ENCODE assay signal across 16 cellular contexts in the genomic region with DNA sequence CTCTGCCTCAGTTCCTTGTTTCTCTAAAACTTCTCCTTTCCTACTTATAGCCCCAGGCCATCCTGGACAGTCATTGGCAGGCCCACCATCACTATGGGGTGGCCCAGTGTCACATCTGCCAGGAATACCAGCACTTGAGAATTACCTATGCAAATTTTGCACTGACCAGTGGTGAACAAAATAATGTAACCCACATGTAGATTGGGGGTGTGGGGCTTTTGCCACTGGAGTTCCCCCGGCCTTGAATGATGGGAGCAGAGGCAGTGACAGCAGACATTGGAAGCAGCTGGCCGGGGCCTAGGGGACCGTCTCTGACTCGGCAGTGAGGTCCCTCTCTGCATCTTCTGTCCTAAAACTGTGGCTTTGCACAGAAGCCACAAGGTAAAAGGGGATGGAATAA. TPM values are rescaled to one million over a fixed set of nuclear protein-coding genes. Genes with fewer than 3 reads are reported as not detected.
A peak's percentile ranks its signal among the peaks of the same experiment; 100 is the strongest.
DNase-seq lines count a peak whose midpoint lies in the region; ATAC-seq, FAIRE-seq and TF ChIP-seq lines count a peak whose summit lies in the region.
"Had no signal": no experiment of that assay in that cellular context is flagged by ENCODE, and none has a peak within 500 bp of the region (broad histone marks: within the 10 kb centered on the region; RNA-seq: fewer than 3 reads in every experiment).

No MANE protein-coding gene starts in this region.

- H3K27ac Mint-ChIP-seq in progenitor cell of endocrine pancreas (no peak overlapping the region), endothelial cell (ENCODE audit: unreplicated experiment) (no peak overlapping the region)
- H3K27ac Mint-ChIP-seq: H9 had no signal

- no peak for ATAC-seq in Right ventricle myocardium inferior
- no peak for ATAC-seq in heart right ventricle

- no peaks in the 10 kb centered on the region for H3K9me3 Mint-ChIP-seq in progenitor cell of endocrine pancreas (ENCODE audit: low read depth)
- H3K9me3 Mint-ChIP-seq in endothelial cell (ENCODE audit: unreplicated experiment) = no peaks in the 10 kb centered on the region
- H3K9me3 Mint-ChIP-seq: H9, IgD-negative memory B cell had no signal

- H3K9me3 ChIP-seq in heart right ventricle (no peaks in the 10 kb centered on the region), kidney (ENCODE audit: control insufficient read depth in 1 of 2, low read length in 2 of 2) (no peaks in the 10 kb centered on the region)
- H3K9me3 ChIP-seq: BLaER1 had no signal

- in situ Hi-C loops in GM13977 (cut with MboI; ENCODE audit: low pct_unique_long_range_greater_than_20kb, low sequenced_read_pairs, unreplicated experiment) = no loop called here

- H3K27me3 Mint-ChIP-seq in progenitor cell of endocrine pancreas (peaks cover 42% of the 10 kb centered on the region), endothelial cell (ENCODE audit: unreplicated experiment) (peaks cover 10% of the 10 kb centered on the region)
- H3K27me3 Mint-ChIP-seq: IgD-negative memory B cell had no signal

- 87 to 90% methylated on average over 4 of the region's 4 CpGs for WGBS in heart right ventricle, 2 donors

- H3K36me3 Mint-ChIP-seq in progenitor cell of endocrine pancreas (ENCODE audit: insufficient read depth) = no peaks in the 10 kb centered on the region
- H3K36me3 Mint-ChIP-seq in endothelial cell (ENCODE audit: low read depth, unreplicated experiment) = no peaks in the 10 kb centered on the region
- H3K36me3 Mint-ChIP-seq: IgD-negative memory B cell had no signal

- no peak overlapping the region for H3K9ac ChIP-seq in kidney (ENCODE audit: low read length in 2 of 2)
- H3K9ac ChIP-seq: BLaER1 had no signal

- no peaks in the 10 kb centered on the region for H3K27me3 ChIP-seq in heart right ventricle
- H3K27me3 ChIP-seq: BLaER1 had no signal

- H3K4me1 Mint-ChIP-seq in progenitor cell of endocrine pancreas (ENCODE audit: low read depth) (peaks cover 11% of the 10 kb centered on the region), endothelial cell (ENCODE audit: unreplicated experiment) (peaks cover 5% of the 10 kb centered on the region)

- TF ChIP-seq CTCF in heart right ventricle (IDR thresholded peaks at IDR 0.05) = no peak
- TF ChIP-seq CTCF in GM13977 (IDR thresholded peaks at IDR 0.05; ENCODE audit: extremely low read depth, insufficient read depth, missing control alignments) = no peak
- TF ChIP-seq CTCF in kidney (IDR thresholded peaks at IDR 0.05; ENCODE audit: borderline replicate concordance, extremely low read depth, insufficient read depth) = no peak
- no peak for TF ChIP-seq CTCF in progenitor cell of endocrine pancreas (IDR thresholded peaks at IDR 0.05; ENCODE audit: unreplicated experiment)
- TF ChIP-seq CTCF in endothelial cell (IDR thresholded peaks at IDR 0.05; ENCODE audit: unreplicated experiment) = no peak

- FAIRE-seq in kidney (lab: Jason Lieb, UNC) = no peak
- FAIRE-seq: GM18507 had no signal

- no peak overlapping the region for H3K4me3 ChIP-seq in heart right ventricle
- no peak overlapping the region for H3K4me3 ChIP-seq in kidney (ENCODE audit: low read length in 2 of 2)
- H3K4me3 ChIP-seq: BLaER1 had no signal

- intact Hi-C loops in Right ventricle myocardium inferior (cut with DNase I) = no loop called here
- intact Hi-C loops in heart right ventricle (cut with DNase I) = no loop called here
- intact Hi-C loops in kidney (cut with DNase I) = no loop called here

- H3K27ac ChIP-seq in heart right ventricle = no peak overlapping the region
- no peak overlapping the region for H3K27ac ChIP-seq in kidney (ENCODE audit: low read depth in 2 of 2, low read length in 2 of 2)
- H3K27ac ChIP-seq: BLaER1 had no signal

- H3K36me3 ChIP-seq in heart right ventricle (no peaks in the 10 kb centered on the region), kidney (ENCODE audit: control insufficient read depth in 1 of 2, insufficient read depth in 2 of 2, low read length in 2 of 2) (no peaks in the 10 kb centered on the region)
- H3K36me3 ChIP-seq: BLaER1 had no signal

- DNase-seq in Right ventricle myocardium inferior (ENCODE audit: missing footprints) = peak; percentile 30
- DNase-seq in heart right ventricle = no peak
- DNase-seq in GM13977 (ENCODE audit: low spot score) = peak; percentile 56
- peak; percentile 38 for DNase-seq in kidney
- DNase-seq in progenitor cell of endocrine pancreas (ENCODE audit: low spot score, unreplicated experiment) = no peak
- no peak for DNase-seq in endothelial cell (ENCODE audit: low spot score)
- no peak for DNase-seq in dermis blood vessel endothelial cell
- DNase-seq: 8988T, AML-193, DMS53, GOT3, H9, KG1 had no signal

- H3K4me1 ChIP-seq in heart right ventricle (peaks cover 0 to 15% (median 7%) of the 10 kb centered on the region in 9 donors), kidney (ENCODE audit: control insufficient read depth in 1 of 2, insufficient read depth in 1 of 2, low read depth in 1 of 2, low read length in 2 of 2) (peaks cover 5 to 10% of the 10 kb centered on the region in 2 donors)

- H3K4me3 Mint-ChIP-seq in progenitor cell of endocrine pancreas (ENCODE audit: low read depth) = no peak overlapping the region
- no peak overlapping the region for H3K4me3 Mint-ChIP-seq in endothelial cell (ENCODE audit: unreplicated experiment)
- H3K4me3 Mint-ChIP-seq: H9, IgD-negative memory B cell had no signal

RNA-seq across cellular contexts. Expression of gene DNMT3A, which starts 24.9 kb away (rescaled TPM):
- 18.6 TPM for total RNA-seq in Right ventricle myocardium inferior
- 10 to 100 TPM; 14.8 to 23.7 (median 19.4) TPM for total RNA-seq in heart right ventricle
- polyA plus RNA-seq in heart right ventricle = 10 to 100 TPM in 1 of 2 donors, 1 to 10 TPM in 1; 4.7 to 10.3 TPM
- 31.4 TPM for total RNA-seq in kidney
- polyA plus RNA-seq in kidney (ENCODE audit: insufficient read depth, low read depth, low replicate concordance) = 6.5 TPM
- total RNA-seq in progenitor cell of endocrine pancreas = 166 and 168 TPM in 2 replicates
- 177 TPM for total RNA-seq in endothelial cell (ENCODE audit: unreplicated experiment)
- 31.0 and 32.1 TPM in 2 replicates for total RNA-seq in dermis blood vessel endothelial cell

Comparison
In these comparisons a context has a peak if more than half of its experiments do, and no peak if none do; other contexts are left out.
1. DNase-seq: peak in Right ventricle myocardium inferior (single experiment), GM13977 (single experiment) and kidney (single experiment); none in heart right ventricle (0 of 2), progenitor cell of endocrine pancreas (single experiment), endothelial cell (single experiment) and dermis blood vessel endothelial cell (single experiment).